Comparison of ENCODE assay signal across 1 cellular context in the genomic region with DNA sequence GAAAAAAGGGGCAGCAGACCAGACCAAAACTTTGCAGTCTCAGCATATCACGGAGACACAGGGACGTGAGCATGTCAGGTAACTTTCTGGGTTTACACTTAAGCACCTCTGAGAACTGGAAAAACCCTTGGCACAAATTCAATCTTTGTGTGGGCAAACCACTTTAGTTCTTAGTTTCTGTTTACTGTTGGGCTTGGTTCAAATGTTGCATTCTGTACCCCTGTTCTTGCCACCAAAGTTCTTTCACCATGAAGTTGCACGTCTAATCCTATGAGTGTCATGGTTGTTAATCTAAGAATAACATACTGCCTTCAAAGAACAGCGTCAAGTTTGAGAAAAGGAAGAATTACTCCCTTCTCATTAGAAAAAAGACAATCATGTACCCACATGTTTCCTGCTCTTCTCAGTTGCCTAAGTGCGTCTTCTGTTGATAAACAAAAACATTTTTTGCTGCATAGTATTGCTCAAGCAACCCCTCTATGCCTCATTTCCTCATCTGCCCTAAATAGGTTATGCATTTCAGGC.
TF ChIP-seq lines count a peak whose summit lies in the region.

No MANE protein-coding gene starts in this region.

TF ChIP-seq in GM12878, 131 proteins besides CTCF, POLR2A, EP300 and RAD21:
- TF ChIP-seq RUNX3 (IDR thresholded peaks at IDR 0.05; ENCODE audit: low read length) (0 out of 2 replicates have a peak, but pooled peaks have one; percentile 10), IKZF1 (conservative IDR thresholded peaks at IDR 0.05) (0 out of 2 replicates have a peak, but pooled peaks have one; percentile 28), MEF2B (IDR thresholded peaks at IDR 0.05; ENCODE audit: partially characterized antibody, poor library complexity, severe bottlenecking) (peak; percentile 31), ZZZ3 (IDR thresholded peaks at IDR 0.05; ENCODE audit: control insufficient read depth, insufficient read length, low read depth) (no peak), NBN (IDR thresholded peaks at IDR 0.05) (0 out of 2 replicates have a peak, but pooled peaks have one; percentile 36), STAT3 (IDR thresholded peaks at IDR 0.05; ENCODE audit: low read depth, low read length) (0 out of 2 replicates have a peak, but pooled peaks have one; percentile 68), IKZF2 (IDR thresholded peaks at IDR 0.05) (peak; percentile 13 to 21; a peak in 2 of 4 replicates), MTA2 (IDR thresholded peaks at IDR 0.05; ENCODE audit: low read depth) (peak; percentile 44; the same call in 1 of the 2 replicates)
- TF ChIP-seq, protein P1, sequence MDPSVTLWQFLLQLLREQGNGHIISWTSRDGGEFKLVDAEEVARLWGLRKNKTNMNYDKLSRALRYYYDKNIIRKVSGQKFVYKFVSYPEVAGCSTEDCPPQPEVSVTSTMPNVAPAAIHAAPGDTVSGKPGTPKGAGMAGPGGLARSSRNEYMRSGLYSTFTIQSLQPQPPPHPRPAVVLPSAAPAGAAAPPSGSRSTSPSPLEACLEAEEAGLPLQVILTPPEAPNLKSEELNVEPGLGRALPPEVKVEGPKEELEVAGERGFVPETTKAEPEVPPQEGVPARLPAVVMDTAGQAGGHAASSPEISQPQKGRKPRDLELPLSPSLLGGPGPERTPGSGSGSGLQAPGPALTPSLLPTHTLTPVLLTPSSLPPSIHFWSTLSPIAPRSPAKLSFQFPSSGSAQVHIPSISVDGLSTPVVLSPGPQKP (IDR thresholded peaks at IDR 0.05; ENCODE audit: low read depth, low read length), result no peak
- TF ChIP-seq, protein P2, sequence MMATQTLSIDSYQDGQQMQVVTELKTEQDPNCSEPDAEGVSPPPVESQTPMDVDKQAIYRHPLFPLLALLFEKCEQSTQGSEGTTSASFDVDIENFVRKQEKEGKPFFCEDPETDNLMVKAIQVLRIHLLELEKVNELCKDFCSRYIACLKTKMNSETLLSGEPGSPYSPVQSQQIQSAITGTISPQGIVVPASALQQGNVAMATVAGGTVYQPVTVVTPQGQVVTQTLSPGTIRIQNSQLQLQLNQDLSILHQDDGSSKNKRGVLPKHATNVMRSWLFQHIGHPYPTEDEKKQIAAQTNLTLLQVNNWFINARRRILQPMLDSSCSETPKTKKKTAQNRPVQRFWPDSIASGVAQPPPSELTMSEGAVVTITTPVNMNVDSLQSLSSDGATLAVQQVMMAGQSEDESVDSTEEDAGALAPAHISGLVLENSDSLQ (IDR thresholded peaks at IDR 0.05), result 0 out of 2 replicates have a peak, but pooled peaks have one; percentile 11
- TF ChIP-seq, protein P3, sequence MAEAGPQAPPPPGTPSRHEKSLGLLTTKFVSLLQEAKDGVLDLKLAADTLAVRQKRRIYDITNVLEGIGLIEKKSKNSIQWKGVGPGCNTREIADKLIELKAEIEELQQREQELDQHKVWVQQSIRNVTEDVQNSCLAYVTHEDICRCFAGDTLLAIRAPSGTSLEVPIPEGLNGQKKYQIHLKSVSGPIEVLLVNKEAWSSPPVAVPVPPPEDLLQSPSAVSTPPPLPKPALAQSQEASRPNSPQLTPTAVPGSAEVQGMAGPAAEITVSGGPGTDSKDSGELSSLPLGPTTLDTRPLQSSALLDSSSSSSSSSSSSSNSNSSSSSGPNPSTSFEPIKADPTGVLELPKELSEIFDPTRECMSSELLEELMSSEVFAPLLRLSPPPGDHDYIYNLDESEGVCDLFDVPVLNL (IDR thresholded peaks at IDR 0.05; ENCODE audit: low read depth, low read length), result no peak
- TF ChIP-seq, protein P4, sequence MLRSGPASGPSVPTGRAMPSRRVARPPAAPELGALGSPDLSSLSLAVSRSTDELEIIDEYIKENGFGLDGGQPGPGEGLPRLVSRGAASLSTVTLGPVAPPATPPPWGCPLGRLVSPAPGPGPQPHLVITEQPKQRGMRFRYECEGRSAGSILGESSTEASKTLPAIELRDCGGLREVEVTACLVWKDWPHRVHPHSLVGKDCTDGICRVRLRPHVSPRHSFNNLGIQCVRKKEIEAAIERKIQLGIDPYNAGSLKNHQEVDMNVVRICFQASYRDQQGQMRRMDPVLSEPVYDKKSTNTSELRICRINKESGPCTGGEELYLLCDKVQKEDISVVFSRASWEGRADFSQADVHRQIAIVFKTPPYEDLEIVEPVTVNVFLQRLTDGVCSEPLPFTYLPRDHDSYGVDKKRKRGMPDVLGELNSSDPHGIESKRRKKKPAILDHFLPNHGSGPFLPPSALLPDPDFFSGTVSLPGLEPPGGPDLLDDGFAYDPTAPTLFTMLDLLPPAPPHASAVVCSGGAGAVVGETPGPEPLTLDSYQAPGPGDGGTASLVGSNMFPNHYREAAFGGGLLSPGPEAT (IDR thresholded peaks at IDR 0.05; ENCODE audit: low read depth), result peak; percentile 68; the same call in 1 of the 2 replicates
